In genomic region chr1:154614887-154615286, GRCh38 we compare ENCODE assay signal across 18 cellular contexts. TPM values are rescaled to one million over a fixed set of nuclear protein-coding genes. Genes with fewer than 3 reads are reported as not detected.
DNase-seq lines count a peak whose midpoint lies in the region; ATAC-seq and TF ChIP-seq lines count a peak whose summit lies in the region.
"Had no signal": no experiment of that assay in that cellular context is flagged by ENCODE, and none has a peak within 500 bp of the region (broad histone marks: within the 10 kb centered on the region; RNA-seq: fewer than 3 reads in every experiment).

No MANE protein-coding gene starts in this region.

- H3K27ac Mint-ChIP-seq in CD4-positive, alpha-beta T cell = peak overlapping the region; percentile 59
- peak overlapping the region; percentile 65 for H3K27ac Mint-ChIP-seq in activated CD4-positive, alpha-beta memory T cell treated with anti-CD3 and anti-CD28 coated beads, Interleukin-2, amount 10 ng/mL, durations not matched to agents 7 days and 5 days

- H3K9me3 Mint-ChIP-seq in CD4-positive, alpha-beta T cell = no peaks in the 10 kb centered on the region
- no peaks in the 10 kb centered on the region for H3K9me3 Mint-ChIP-seq in activated CD4-positive, alpha-beta memory T cell treated with anti-CD3 and anti-CD28 coated beads, Interleukin-2, amount 10 ng/mL, durations not matched to agents 7 days and 5 days
- H3K9me3 Mint-ChIP-seq: CD14-positive monocyte had no signal

- H3K36me3 ChIP-seq in mesenchymal stem cell (ENCODE audit: control insufficient read depth in 1 of 2, insufficient read depth in 2 of 2, low read depth in 1 of 2, low read length in 2 of 2) = peaks cover 0 to 7% of the 10 kb centered on the region in 2 experiments
- H3K36me3 ChIP-seq: colonic mucosa, Peyer's patch had no signal

- no peak overlapping the region for H2BK120ac ChIP-seq in mesenchymal stem cell (ENCODE audit: low read depth, low read length)

- H4K91ac ChIP-seq in mesenchymal stem cell (ENCODE audit: low read length) = no peak overlapping the region

- H3K36me3 Mint-ChIP-seq in CD4-positive, alpha-beta T cell (ENCODE audit: low read depth) = peaks cover 26% of the 10 kb centered on the region
- peaks cover 4% of the 10 kb centered on the region for H3K36me3 Mint-ChIP-seq in activated CD4-positive, alpha-beta memory T cell treated with anti-CD3 and anti-CD28 coated beads, Interleukin-2, amount 10 ng/mL, durations not matched to agents 7 days and 5 days (ENCODE audit: low read depth)

- H3K23ac ChIP-seq in mesenchymal stem cell (ENCODE audit: low read length in 2 of 2) = peak overlapping the region in 1 of 2 experiments; percentile 94

- DNase-seq in AG04450 (ENCODE audit: low read depth, low spot score) = no peak
- no peak for DNase-seq in CD4-positive, alpha-beta T cell
- no peak for DNase-seq in activated CD4-positive, alpha-beta memory T cell treated with anti-CD3 and anti-CD28 coated beads, Interleukin-2, amount 10 ng/mL, durations not matched to agents 7 days and 5 days
- DNase-seq in fibroblast of mammary gland (ENCODE audit: low read depth) = peak; percentile 35
- no peak for DNase-seq in mesenchymal stem cell
- DNase-seq: activated CD4-positive, alpha-beta T cell treated with anti-CD3 and anti-CD28 coated beads for 4 hours; colonic mucosa; mucosa of descending colon; NCI-H187 treated with DMSO at 0.1 percent for 48 hours; NCI-H526; Peyer's patch had no signal

- H3K4ac ChIP-seq in mesenchymal stem cell (ENCODE audit: low read depth in 1 of 2, low read length in 2 of 2) = no peak overlapping the region

- H3K27me3 Mint-ChIP-seq in CD4-positive, alpha-beta T cell = no peaks in the 10 kb centered on the region
- no peaks in the 10 kb centered on the region for H3K27me3 Mint-ChIP-seq in activated CD4-positive, alpha-beta memory T cell treated with anti-CD3 and anti-CD28 coated beads, Interleukin-2, amount 10 ng/mL, durations not matched to agents 7 days and 5 days

- no peak overlapping the region for H3K4me3 Mint-ChIP-seq in CD4-positive, alpha-beta T cell
- H3K4me3 Mint-ChIP-seq in activated CD4-positive, alpha-beta memory T cell treated with anti-CD3 and anti-CD28 coated beads, Interleukin-2, amount 10 ng/mL, durations not matched to agents 7 days and 5 days = no peak overlapping the region
- H3K4me3 Mint-ChIP-seq: CD14-positive monocyte had no signal

- no peak overlapping the region for H3K14ac ChIP-seq in mesenchymal stem cell (ENCODE audit: low read length in 2 of 2)

- no peak overlapping the region for H3K4me2 ChIP-seq in mesenchymal stem cell (ENCODE audit: low read length, poor library complexity, severe bottlenecking)

- peaks cover 60% of the 10 kb centered on the region for H3K4me1 Mint-ChIP-seq in CD4-positive, alpha-beta T cell (ENCODE audit: low read depth)
- peaks cover 43% of the 10 kb centered on the region for H3K4me1 Mint-ChIP-seq in activated CD4-positive, alpha-beta memory T cell treated with anti-CD3 and anti-CD28 coated beads, Interleukin-2, amount 10 ng/mL, durations not matched to agents 7 days and 5 days

- no peaks in the 10 kb centered on the region for H3K27me3 ChIP-seq in AG04450 (ENCODE audit: control insufficient read depth, insufficient read depth, low read length)
- H3K27me3 ChIP-seq in CD4-positive, alpha-beta T cell (ENCODE audit: control insufficient read depth, insufficient read depth, low read length) = no peaks in the 10 kb centered on the region
- H3K27me3 ChIP-seq in mesenchymal stem cell (ENCODE audit: control insufficient read depth in 1 of 2, insufficient read depth in 1 of 2, low read length in 2 of 2) = no peaks in the 10 kb centered on the region
- H3K27me3 ChIP-seq: colonic mucosa, Peyer's patch had no signal

- 96% methylated on average over 6 of the region's 6 CpGs for WGBS in mesenchymal stem cell

- peaks cover 5% of the 10 kb centered on the region for H3K4me1 ChIP-seq in mesenchymal stem cell (ENCODE audit: control insufficient read depth, insufficient read depth, low read depth, low read length)
- H3K4me1 ChIP-seq: colonic mucosa, parathyroid adenoma, Peyer's patch had no signal

- no peak overlapping the region for H3K4me3 ChIP-seq in AG04450 (ENCODE audit: low read depth, low read length)
- H3K4me3 ChIP-seq in fibroblast of mammary gland (ENCODE audit: control insufficient read depth, low read depth, low read length) = no peak overlapping the region
- no peak overlapping the region for H3K4me3 ChIP-seq in mesenchymal stem cell (ENCODE audit: insufficient read depth in 1 of 2, low read depth in 1 of 2, low read length in 2 of 2)
- H3K4me3 ChIP-seq: colonic mucosa, GM12878, mucosa of descending colon, Peyer's patch had no signal

- H3K27ac ChIP-seq in AG04450 (ENCODE audit: low read depth, low read length) (peak overlapping the region; percentile 21), mesenchymal stem cell (ENCODE audit: low read length, poor library complexity, severe bottlenecking) (no peak overlapping the region)
- H3K27ac ChIP-seq in CD4-positive, alpha-beta T cell (ENCODE audit: low read depth, low read length) = no peak overlapping the region
- H3K27ac ChIP-seq: colonic mucosa, epithelial cell of prostate, parathyroid adenoma, Peyer's patch had no signal

- H3K18ac ChIP-seq in mesenchymal stem cell (ENCODE audit: low read depth in 1 of 2, low read length in 2 of 2) = no peak overlapping the region

- H2BK15ac ChIP-seq in mesenchymal stem cell (ENCODE audit: low read depth, poor library complexity, severe bottlenecking) = no peak overlapping the region

- H2AFZ ChIP-seq in mesenchymal stem cell (ENCODE audit: low read depth, low read length) = no peak overlapping the region
- H2AFZ ChIP-seq: parathyroid adenoma had no signal

- POLR2A ChIA-PET in AG04450 (lab: Yijun Ruan, JAX) = no interaction called here
- POLR2A ChIA-PET in CD4-positive, alpha-beta T cell (lab: Charles Lee) = interaction anchor here (1.7 kb wide), 1 partner anchor 8 kb away, joined by 4 read pairs; no protein-coding TSS in a partner anchor
- POLR2A ChIA-PET in activated CD4-positive, alpha-beta memory T cell treated with anti-CD3 and anti-CD28 coated beads, Interleukin-2, amount 10 ng/mL, durations not matched to agents 7 days and 5 days (lab: Charles Lee) = interaction anchor here (1.5 kb wide), 1 partner anchor 12 kb away, joined by 5 read pairs; no protein-coding TSS in a partner anchor

- no peak overlapping the region for H2BK5ac ChIP-seq in mesenchymal stem cell (ENCODE audit: low read depth, low read length, poor library complexity, severe bottlenecking)

- CTCF ChIA-PET in AG04450 (lab: Charles Lee) = interaction anchor here (0.7 kb wide), 1 partner anchor 55 kb away, joined by 3 read pairs; no protein-coding TSS in a partner anchor
- CTCF ChIA-PET in CD4-positive, alpha-beta T cell (lab: Charles Lee) = no interaction called here
- CTCF ChIA-PET in activated CD4-positive, alpha-beta memory T cell treated with anti-CD3 and anti-CD28 coated beads, Interleukin-2, amount 10 ng/mL, durations not matched to agents 7 days and 5 days (lab: Charles Lee) = no interaction called here

- H3K9me3 ChIP-seq in AG04450 (ENCODE audit: control insufficient read depth, insufficient read depth, low read length) (no peaks in the 10 kb centered on the region), mesenchymal stem cell (ENCODE audit: control insufficient read depth, low read length) (no peaks in the 10 kb centered on the region)
- no peaks in the 10 kb centered on the region for H3K9me3 ChIP-seq in CD4-positive, alpha-beta T cell (ENCODE audit: control insufficient read depth, low read length)
- H3K9me3 ChIP-seq: colonic mucosa, mucosa of descending colon, Peyer's patch had no signal

- peak; percentile 22 for TF ChIP-seq CTCF in AG04450 (IDR thresholded peaks at IDR 0.05; ENCODE audit: low read depth, low read length)
- no peak for TF ChIP-seq CTCF in CD4-positive, alpha-beta T cell (IDR thresholded peaks at IDR 0.05)
- peak; percentile 26 for TF ChIP-seq CTCF in fibroblast of mammary gland (conservative IDR thresholded peaks at IDR 0.05; ENCODE audit: control insufficient read depth, insufficient read depth, low read depth, low read length)

- H3K9ac ChIP-seq in mesenchymal stem cell (ENCODE audit: low read length) = no peak overlapping the region
- H3K9ac ChIP-seq: parathyroid adenoma had no signal

- intact Hi-C loops in CD4-positive, alpha-beta T cell (cut with DNase I, micrococcal nuclease) = no loop called here

- H4K8ac ChIP-seq in mesenchymal stem cell (ENCODE audit: low read length) = no peak overlapping the region

- H2AK5ac ChIP-seq in mesenchymal stem cell (ENCODE audit: low read length, severe bottlenecking) = no peak overlapping the region

- H3K79me1 ChIP-seq in mesenchymal stem cell (replicated peaks; ENCODE audit: low read length, poor library complexity, severe bottlenecking) = peaks cover 24% of the 10 kb centered on the region

- H2BK12ac ChIP-seq in mesenchymal stem cell (ENCODE audit: low read length in 2 of 2) = no peak overlapping the region

- ATAC-seq in CD4-positive, alpha-beta T cell (ENCODE audit: poor library complexity) = no peak
- ATAC-seq in HG03439 (IDR thresholded peaks at IDR 0.05; ENCODE audit: unreplicated experiment) = no peak
- no peak for ATAC-seq in GM18873 (IDR thresholded peaks at IDR 0.05; ENCODE audit: low FRiP score, unreplicated experiment)
- ATAC-seq: GM12878, mucosa of descending colon had no signal

RNA-seq across cellular contexts. Expression of gene ADAR, which starts 6.9 kb away (rescaled TPM):
- polyA plus RNA-seq in AG04450 (2011; rRNA removed) = 159 and 203 TPM in 2 replicates
- polyA minus RNA-seq in AG04450 (2011; rRNA and poly(A)+ RNA removed) = 327 and 358 TPM in 2 replicates
- total RNA-seq in CD4-positive, alpha-beta T cell = 100 to 1,000 TPM; 206 to 210 TPM
- 100 to 1,000 TPM; 377 to 398 TPM for total RNA-seq in activated CD4-positive, alpha-beta memory T cell treated with anti-CD3 and anti-CD28 coated beads, Interleukin-2, amount 10 ng/mL, durations not matched to agents 7 days and 5 days
- 93.5 TPM for polyA plus RNA-seq in mesenchymal stem cell (2013, experiment 1 of 2)
- polyA plus RNA-seq in mesenchymal stem cell (2013, experiment 2 of 2) = 91.9 TPM

RNA-seq across cellular contexts. Expression of gene CHRNB2, which starts 47.3 kb away (rescaled TPM):
- 0.06 TPM in 1 of 2 replicates, not detected in the other for polyA plus RNA-seq in AG04450 (2011; rRNA removed)
- polyA minus RNA-seq in AG04450 (2011; rRNA and poly(A)+ RNA removed) = 0.04 and 0.18 TPM in 2 replicates
- not detected for total RNA-seq in CD4-positive, alpha-beta T cell
- not detected for total RNA-seq in activated CD4-positive, alpha-beta memory T cell treated with anti-CD3 and anti-CD28 coated beads, Interleukin-2, amount 10 ng/mL, durations not matched to agents 7 days and 5 days
- not detected for polyA plus RNA-seq in mesenchymal stem cell (2013, experiment 1 of 2)
- polyA plus RNA-seq in mesenchymal stem cell (2013, experiment 2 of 2) = 0.01 TPM
- total RNA-seq: M059J had no signal
- polyA plus RNA-seq: CD14-positive monocyte had no signal

RNA-seq across cellular contexts. Expression of gene UBE2Q1, which starts 56.4 kb away (rescaled TPM):
- 16.9 and 17.6 TPM in 2 replicates for polyA plus RNA-seq in AG04450 (2011; rRNA removed)
- polyA minus RNA-seq in AG04450 (2011; rRNA and poly(A)+ RNA removed) = 12.8 and 13.1 TPM in 2 replicates
- total RNA-seq in CD4-positive, alpha-beta T cell = 10 to 100 TPM; 78.7 to 82.3 TPM
- 100 to 1,000 TPM; 118 to 122 TPM for total RNA-seq in activated CD4-positive, alpha-beta memory T cell treated with anti-CD3 and anti-CD28 coated beads, Interleukin-2, amount 10 ng/mL, durations not matched to agents 7 days and 5 days
- polyA plus RNA-seq in mesenchymal stem cell (2013, experiment 1 of 2) = 51.6 TPM
- 50.8 TPM for polyA plus RNA-seq in mesenchymal stem cell (2013, experiment 2 of 2)
